In genomic region chr10:129719415-129719739, GRCh38 we compare ENCODE assay signal across 25 cellular contexts.
"Had no signal": no experiment of that assay in that cellular context is flagged by ENCODE, and none has a peak within 500 bp of the region (broad histone marks: within the 10 kb centered on the region; RNA-seq: fewer than 3 reads in every experiment).

No MANE protein-coding gene starts in this region.

- ATAC-seq: activated CD4-positive, alpha-beta T cell treated with anti-CD3 and anti-CD28 coated beads for 36 hours; activated CD8-positive, alpha-beta T cell treated with anti-CD3 and anti-CD28 coated beads, Interleukin-2, amount 10 ng/mL, durations not matched to agents 7 days and 5 days; activated T-cell treated with anti-CD3 and anti-CD28 coated beads, Interleukin-2, amount 50 U/mL, for 72 hours; activated T-helper 17 cell treated with anti-CD3 and anti-CD28 coated beads, Interleukin-2, amount 50 U/mL, for 72 hours; T-helper 17 cell had no signal

- H3K4me3 Mint-ChIP-seq: activated CD4-positive, alpha-beta memory T cell treated with anti-CD3 and anti-CD28 coated beads for 36 hours; activated CD4-positive, alpha-beta T cell treated with anti-CD3 and anti-CD28 coated beads for 36 hours; activated CD4-positive, alpha-beta T cell treated with anti-CD3 and anti-CD28 coated beads, Interleukin-2, amount 10 ng/mL, durations not matched to agents 24 days and 14 days; activated CD8-positive, alpha-beta T cell treated with anti-CD3 and anti-CD28 coated beads, Interleukin-2, amount 10 ng/mL, durations not matched to agents 7 days and 5 days; activated naive CD8-positive, alpha-beta T cell; activated T-cell treated with anti-CD3 and anti-CD28 coated beads, Interleukin-2, amount 50 U/mL, for 24 hours; activated T-cell treated with anti-CD3 and anti-CD28 coated beads, Interleukin-2, amount 50 U/mL, for 72 hours; activated T-helper 17 cell treated with anti-CD3 and anti-CD28 coated beads, Interleukin-2, amount 50 U/mL, for 72 hours; central memory CD8-positive, alpha-beta T cell; T-helper 17 cell; T-helper 2 cell treated with Interferon-gamma antibody and Interleukin-4, amounts not matched to agents 5 μg/mL and 100 μg/mL, for 36 hours had no signal

- H3K36me3 ChIP-seq: brain microvascular endothelial cell had no signal

- H3K4me1 Mint-ChIP-seq: activated CD4-positive, alpha-beta T cell treated with anti-CD3 and anti-CD28 coated beads for 36 hours; activated CD4-positive, alpha-beta T cell treated with anti-CD3 and anti-CD28 coated beads, Interleukin-2, amount 10 ng/mL, durations not matched to agents 24 days and 14 days; activated T-helper 17 cell treated with anti-CD3 and anti-CD28 coated beads, Interleukin-2, amount 50 U/mL, for 72 hours; central memory CD8-positive, alpha-beta T cell; T-helper 17 cell had no signal

- H3K27ac Mint-ChIP-seq: activated CD4-positive, alpha-beta memory T cell treated with anti-CD3 and anti-CD28 coated beads for 36 hours; activated CD4-positive, alpha-beta T cell treated with anti-CD3 and anti-CD28 coated beads for 36 hours; activated CD4-positive, alpha-beta T cell treated with anti-CD3 and anti-CD28 coated beads, Interleukin-2, amount 10 ng/mL, durations not matched to agents 24 days and 14 days; activated CD8-positive, alpha-beta T cell treated with anti-CD3 and anti-CD28 coated beads, Interleukin-2, amount 10 ng/mL, durations not matched to agents 7 days and 5 days; activated naive CD8-positive, alpha-beta T cell; activated T-cell treated with anti-CD3 and anti-CD28 coated beads, Interleukin-2, amount 50 U/mL, for 24 hours; activated T-cell treated with anti-CD3 and anti-CD28 coated beads, Interleukin-2, amount 50 U/mL, for 72 hours; activated T-helper 17 cell treated with anti-CD3 and anti-CD28 coated beads, Interleukin-2, amount 50 U/mL, for 72 hours; T-helper 17 cell; T-helper 2 cell treated with Interferon-gamma antibody and Interleukin-4, amounts not matched to agents 5 μg/mL and 100 μg/mL, for 36 hours had no signal

- DNase-seq: activated CD4-positive, alpha-beta memory T cell treated with anti-CD3 and anti-CD28 coated beads for 36 hours; activated CD4-positive, alpha-beta T cell treated with anti-CD3 and anti-CD28 coated beads for 36 hours; activated CD4-positive, alpha-beta T cell treated with anti-CD3 and anti-CD28 coated beads, Interleukin-2, amount 10 ng/mL, durations not matched to agents 24 days and 14 days; activated CD4-positive, CD25-positive, alpha-beta regulatory T cell; activated CD4-positive, CD25-positive, alpha-beta regulatory T cell treated with anti-CD3 and anti-CD28 coated beads, Interleukin-2, amount 50 U/mL, for 72 hours; activated CD8-positive, alpha-beta T cell treated with anti-CD3 and anti-CD28 coated beads, Interleukin-2, amount 10 ng/mL, durations not matched to agents 7 days and 5 days; activated effector memory CD4-positive, alpha-beta T cell treated with Interleukin-2 at 50 U/mL for 16 hours; activated gamma-delta T cell treated with Interleukin-2 at 50 U/mL for 16 hours; activated naive CD4-positive, alpha-beta T cell treated with anti-CD3 and anti-CD28 coated beads, Interleukin-2, amount 50 U/mL, for 16 hours; activated naive CD4-positive, alpha-beta T cell treated with Interleukin-2 at 50 U/mL for 16 hours; activated T-cell treated with anti-CD3 and anti-CD28 coated beads for 4 hours; activated T-cell treated with anti-CD3 and anti-CD28 coated beads, Interleukin-2, amount 50 U/mL, for 24 hours; activated T-cell treated with anti-CD3 and anti-CD28 coated beads, Interleukin-2, amount 50 U/mL, for 72 hours; amniotic stem cell; anterior cingulate cortex; brain microvascular endothelial cell; effector CD8-positive, alpha-beta T cell; foreskin fibroblast; T-helper 1 cell; T-helper 17 cell; T1000 had no signal

- H3K27ac ChIP-seq: brain microvascular endothelial cell had no signal

- H3K27me3 ChIP-seq: brain microvascular endothelial cell had no signal

- H3K27me3 Mint-ChIP-seq: activated CD4-positive, alpha-beta memory T cell treated with anti-CD3 and anti-CD28 coated beads for 36 hours; activated CD4-positive, alpha-beta T cell treated with anti-CD3 and anti-CD28 coated beads for 36 hours; activated CD4-positive, alpha-beta T cell treated with anti-CD3 and anti-CD28 coated beads, Interleukin-2, amount 10 ng/mL, durations not matched to agents 24 days and 14 days; activated naive CD8-positive, alpha-beta T cell; activated T-cell treated with anti-CD3 and anti-CD28 coated beads, Interleukin-2, amount 50 U/mL, for 24 hours; activated T-helper 17 cell treated with anti-CD3 and anti-CD28 coated beads, Interleukin-2, amount 50 U/mL, for 72 hours; central memory CD8-positive, alpha-beta T cell; T-helper 17 cell had no signal
